Comparison of ENCODE assay signal across 8 cellular contexts in genomic region chr1:110203021-110203661, GRCh38. TPM values are rescaled to one million over a fixed set of nuclear protein-coding genes. Genes with fewer than 3 reads are reported as not detected.
DNase-seq lines count a peak whose midpoint lies in the region; ATAC-seq and TF ChIP-seq lines count a peak whose summit lies in the region.

No MANE protein-coding gene starts in this region.

- no peaks in the 10 kb centered on the region for H3K36me3 ChIP-seq in CD4-positive, alpha-beta memory T cell (ENCODE audit: insufficient read depth, low read length)
- H3K36me3 ChIP-seq in effector memory CD4-positive, alpha-beta T cell (ENCODE audit: control insufficient read depth, insufficient read depth, low read length): no peaks in the 10 kb centered on the region
- no peaks in the 10 kb centered on the region for H3K36me3 ChIP-seq in mucosa of descending colon (ENCODE audit: low read depth)

- H3K27me3 Mint-ChIP-seq in CD4-positive, alpha-beta memory T cell: no peaks in the 10 kb centered on the region

- TF ChIP-seq CTCF in mucosa of descending colon (IDR thresholded peaks at IDR 0.05): peak; percentile 60

- peak; percentile 46 for ATAC-seq in HG02981 (IDR thresholded peaks at IDR 0.05; ENCODE audit: unreplicated experiment)
- peak; percentile 81 for ATAC-seq in mucosa of descending colon
- ATAC-seq in GM18520 (IDR thresholded peaks at IDR 0.05; ENCODE audit: unreplicated experiment): no peak

- no peaks in the 10 kb centered on the region for H3K27me3 ChIP-seq in CD4-positive, alpha-beta memory T cell (ENCODE audit: insufficient read depth, low read length)
- no peaks in the 10 kb centered on the region for H3K27me3 ChIP-seq in effector memory CD4-positive, alpha-beta T cell (replicated peaks; ENCODE audit: control insufficient read depth, insufficient read depth, low read length, poor library complexity, severe bottlenecking)

- H3K9me3 Mint-ChIP-seq in CD4-positive, alpha-beta memory T cell: no peaks in the 10 kb centered on the region

- H3K4me3 ChIP-seq in CD4-positive, alpha-beta memory T cell (ENCODE audit: low read length in 2 of 2): no peak overlapping the region
- H3K4me3 ChIP-seq in effector memory CD4-positive, alpha-beta T cell (ENCODE audit: insufficient read depth, low read depth, low read length, poor library complexity, severe bottlenecking): no peak overlapping the region
- H3K4me3 ChIP-seq in mucosa of descending colon: no peak overlapping the region

- peak overlapping the region in 3 of 8 donors; percentile 2 to 44 (median 34) for H3K4me3 Mint-ChIP-seq in CD4-positive, alpha-beta memory T cell

- peak overlapping the region; percentile 48 to 93 (median 83) for H3K27ac Mint-ChIP-seq in CD4-positive, alpha-beta memory T cell

- no peaks in the 10 kb centered on the region for H3K9me3 ChIP-seq in CD4-positive, alpha-beta memory T cell (ENCODE audit: control insufficient read depth in 1 of 2, low read length in 2 of 2)
- no peaks in the 10 kb centered on the region for H3K9me3 ChIP-seq in effector memory CD4-positive, alpha-beta T cell (ENCODE audit: control insufficient read depth, low read length)
- no peaks in the 10 kb centered on the region for H3K9me3 ChIP-seq in mucosa of descending colon

- intact Hi-C loops in CD4-positive, alpha-beta memory T cell (cut with micrococcal nuclease): loop anchor here (1.0 to 2.0 kb wide), 5 partner anchors 109 to 580 kb away; no protein-coding TSS in a partner anchor
- intact Hi-C loops in mucosa of descending colon (cut with DNase I, micrococcal nuclease): loop anchor here in 1 of 2 donors (5.0 kb wide), 1 partner anchor 249 kb away; the partner anchor contains the start of gene PROK1

- POLR2A ChIA-PET in CD4-positive, alpha-beta memory T cell (lab: Charles Lee; ENCODE audit: partially characterized antibody): interaction anchor here (0.7 to 3.4 kb wide), 8 partner anchors 9 to 257 kb away, joined by 3 to 22 read pairs (median 3); partner anchors contain the start of gene RBM15

- DNase-seq in CD4-positive, alpha-beta memory T cell: peak; percentile 75 to 82 (median 78)
- peak; percentile 82 for DNase-seq in NCI-H82 (lab: John Stamatoyannopoulos, UW)
- peak; percentile 49 to 64 for DNase-seq in activated CD4-positive, alpha-beta T cell treated with anti-CD3 and anti-CD28 coated beads, Interleukin-2, amount 50 U/mL, for 4 hours
- DNase-seq in effector memory CD4-positive, alpha-beta T cell: peak; percentile 28 to 58 (median 29)
- DNase-seq in mucosa of descending colon: peak in 1 of 3 donors; percentile 93
- DNase-seq in stimulated activated naive CD4-positive, alpha-beta T cell treated with Interleukin-2 at 50 U/mL for 16 hours (lab: John Stamatoyannopoulos, UW): peak; percentile 50

- CTCF ChIA-PET in CD4-positive, alpha-beta memory T cell (lab: Charles Lee; ENCODE audit: partially characterized antibody): interaction anchor here (0.6 to 13.7 kb wide), 40 partner anchors 9 to 293 kb away, joined by 3 to 724 read pairs (median 5); partner anchors contain the start of gene RBM15

- peaks cover 19% of the 10 kb centered on the region for H3K4me1 ChIP-seq in CD4-positive, alpha-beta memory T cell (ENCODE audit: insufficient read depth, low read length)
- H3K4me1 ChIP-seq in effector memory CD4-positive, alpha-beta T cell (ENCODE audit: control insufficient read depth, insufficient read depth, low read length, poor library complexity, severe bottlenecking): peaks cover 15% of the 10 kb centered on the region
- no peaks in the 10 kb centered on the region for H3K4me1 ChIP-seq in mucosa of descending colon (ENCODE audit: low read depth)

- H3K36me3 Mint-ChIP-seq in CD4-positive, alpha-beta memory T cell: no peaks in the 10 kb centered on the region

- H3K4me1 Mint-ChIP-seq in CD4-positive, alpha-beta memory T cell: peaks cover 13 to 31% (median 20%) of the 10 kb centered on the region in 4 donors

- no peak overlapping the region for H3K27ac ChIP-seq in CD4-positive, alpha-beta memory T cell (ENCODE audit: low read depth, low read length)
- no peak overlapping the region for H3K27ac ChIP-seq in effector memory CD4-positive, alpha-beta T cell (ENCODE audit: insufficient read depth, low read length, poor library complexity, severe bottlenecking)

RNA-seq across cellular contexts. Expression of gene KCNC4, which starts 7.0 kb away (rescaled TPM):
- total RNA-seq in CD4-positive, alpha-beta memory T cell: 10 to 100 TPM; 11.9 to 13.4 TPM
- polyA plus RNA-seq in CD4-positive, alpha-beta memory T cell: 1 to 10 TPM; 2.3 to 3.0 TPM
- 10 to 100 TPM in 1 of 3 donors, 1 to 10 TPM in 2; 4.9 to 12.8 (median 8.0) TPM for total RNA-seq in mucosa of descending colon

RNA-seq across cellular contexts. Expression of gene SLC6A17, which starts 52.8 kb away (rescaled TPM):
- total RNA-seq in CD4-positive, alpha-beta memory T cell: not detected
- polyA plus RNA-seq in CD4-positive, alpha-beta memory T cell: not detected
- total RNA-seq in mucosa of descending colon: under 1 TPM; 0.06 to 0.73 (median 0.10) TPM
